ENCODE assay signal across 12 cellular contexts in the genomic region with DNA sequence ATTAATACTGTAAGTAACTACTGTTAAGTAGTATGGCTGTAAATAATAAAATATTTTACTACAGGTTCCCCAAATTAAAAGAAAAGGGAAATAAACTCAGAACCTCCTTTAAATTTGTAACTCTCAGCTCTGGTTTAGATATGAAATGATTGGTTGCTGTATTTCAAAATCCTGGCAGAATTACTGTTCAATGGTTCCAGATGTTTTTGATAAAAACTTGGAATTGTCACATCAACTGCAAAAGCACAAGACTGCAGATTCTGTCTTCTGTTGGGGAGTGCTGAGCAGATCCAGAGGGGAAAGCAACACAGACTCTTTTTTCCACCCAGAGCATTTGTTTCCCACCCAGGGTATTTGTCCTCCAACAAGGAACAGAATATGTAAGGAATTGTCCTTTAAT.
DNase-seq lines count a peak whose midpoint lies in the region; ATAC-seq, FAIRE-seq and TF ChIP-seq lines count a peak whose summit lies in the region.
"Had no signal": no experiment of that assay in that cellular context is flagged by ENCODE, and none has a peak within 500 bp of the region (broad histone marks: within the 10 kb centered on the region; RNA-seq: fewer than 3 reads in every experiment).

No MANE protein-coding gene starts in this region.

- H3K36me3 ChIP-seq in Karpas-422 (ENCODE audit: insufficient read depth, low read length) (no peaks in the 10 kb centered on the region), right lobe of liver (no peaks in the 10 kb centered on the region), tibial nerve (no peaks in the 10 kb centered on the region)
- H3K36me3 ChIP-seq: pancreas had no signal

- TF ChIP-seq POLR2A in right lobe of liver (IDR thresholded peaks at IDR 0.05), result no peak
- TF ChIP-seq POLR2A in tibial nerve (IDR thresholded peaks at IDR 0.05), result no peak
- no peak for TF ChIP-seq POLR2A in H54 (IDR thresholded peaks at IDR 0.05; ENCODE audit: low read depth, low read length)

- peak overlapping the region; percentile 22; the same call in 1 of the 2 replicates for H3K9ac ChIP-seq in Karpas-422 (ENCODE audit: low read length)

- FAIRE-seq in endometrium (lab: Jason Lieb, UNC) (peak; percentile 90), H54 (lab: Jason Lieb, UNC) (no peak)
- FAIRE-seq: colon, pancreas had no signal

- H3K79me2 ChIP-seq in Karpas-422 (ENCODE audit: low read length), result peaks cover 72% of the 10 kb centered on the region

- H2AFZ ChIP-seq in Karpas-422 (ENCODE audit: low read length), result no peak overlapping the region

- ATAC-seq in right lobe of liver (no peak), HG03432 (IDR thresholded peaks at IDR 0.05; ENCODE audit: unreplicated experiment) (no peak)

- H3K4me2 ChIP-seq in Karpas-422 (ENCODE audit: low read depth, low read length, poor library complexity, severe bottlenecking), result peak overlapping the region; percentile 4

- TF ChIP-seq CTCF in right lobe of liver (IDR thresholded peaks at IDR 0.05) (no peak), tibial nerve (IDR thresholded peaks at IDR 0.05) (no peak)

- H3K4me3 ChIP-seq in Karpas-422 (ENCODE audit: low read length) (no peak overlapping the region), right lobe of liver (no peak overlapping the region), tibial nerve (no peak overlapping the region)
- H3K4me3 ChIP-seq: pancreas, SJSA1 had no signal

- H3K27me3 ChIP-seq in Karpas-422 (ENCODE audit: low read length) (no peaks in the 10 kb centered on the region), right lobe of liver (no peaks in the 10 kb centered on the region), tibial nerve (no peaks in the 10 kb centered on the region)
- H3K27me3 ChIP-seq: pancreas, SJSA1 had no signal

- H3K27ac ChIP-seq in Karpas-422 (ENCODE audit: low read length), result peak overlapping the region; percentile 47
- peak overlapping the region in 2 of 3 donors; percentile 1 to 17 for H3K27ac ChIP-seq in right lobe of liver
- peak overlapping the region; percentile 69 to 95 (median 88) for H3K27ac ChIP-seq in tibial nerve
- H3K27ac ChIP-seq: SJSA1 had no signal

- H4K20me1 ChIP-seq in Karpas-422 (ENCODE audit: insufficient read depth, low read depth, low read length), result no peaks in the 10 kb centered on the region

- H3K9me3 ChIP-seq in Karpas-422 (ENCODE audit: low read length) (no peaks in the 10 kb centered on the region), right lobe of liver (no peaks in the 10 kb centered on the region), tibial nerve (no peaks in the 10 kb centered on the region)
- H3K9me3 ChIP-seq: pancreas, SJSA1 had no signal

- intact Hi-C loops in right lobe of liver (cut with DNase I), result no loop called here

- peaks cover 56% of the 10 kb centered on the region for H3K4me1 ChIP-seq in Karpas-422 (ENCODE audit: low read length)
- peaks cover 0 to 26% (median 6%) of the 10 kb centered on the region in 4 donors for H3K4me1 ChIP-seq in right lobe of liver
- H3K4me1 ChIP-seq in tibial nerve, result peaks cover 3 to 60% (median 37%) of the 10 kb centered on the region in 4 donors

- TF ChIP-seq EP300 in tibial nerve (IDR thresholded peaks at IDR 0.05), result peak in 1 of 2 donors; percentile 64

- no peaks in the 10 kb centered on the region for H3K9me2 ChIP-seq in Karpas-422 (replicated peaks; ENCODE audit: insufficient read depth, low read length)

- DNase-seq in Karpas-422, result no peak
- DNase-seq in right lobe of liver, result no peak
- no peak for DNase-seq in tibial nerve (ENCODE audit: low spot score in 2 of 2)
- no peak for DNase-seq in activated CD4-positive, alpha-beta T cell treated with anti-CD3 and anti-CD28 coated beads for 4 hours
- DNase-seq in H54 (ENCODE audit: insufficient read length, low spot score), result no peak
- DNase-seq: DMS 273 treated with DMSO at 0.1 percent for 48 hours; pancreas; stimulated activated naive B cell treated with anti-CD40 and anti-IgM and Interleukin-4, amounts not matched to agents 10 μg/mL and 1 μg/mL and 100 μg/mL, for 72 hours had no signal

Comparison
In these comparisons a context has a peak if more than half of its experiments do, and no peak if none do; other contexts are left out.
1. H3K27ac ChIP-seq: peak in every context shown above with its lines; median percentile 88 in tibial nerve; 47 in Karpas-422; 9 in right lobe of liver.